ENCODE assay signal across 1 cellular context in genomic region chr14:103556976-103557758, GRCh38.
TF ChIP-seq lines count a peak whose summit lies in the region.

No MANE protein-coding gene starts in this region.

TF ChIP-seq in SK-N-SH treated with all-trans-retinoic acid at 6 μM for 48 hours, 23 proteins besides CTCF, POLR2A, EP300 and RAD21 (continued from another document):
- TF ChIP-seq TSHZ2 (CRISPR knock-in tag; IDR thresholded peaks at IDR 0.05) = no peak
